ENCODE assay signal across 24 cellular contexts in genomic region chrX:47645530-47645929, GRCh38. TPM values are rescaled to one million over a fixed set of nuclear protein-coding genes. Genes with fewer than 3 reads are reported as not detected.
DNase-seq lines count a peak whose midpoint lies in the region; ATAC-seq and TF ChIP-seq lines count a peak whose summit lies in the region.
"Had no signal": no experiment of that assay in that cellular context is flagged by ENCODE, and none has a peak within 500 bp of the region (broad histone marks: within the 10 kb centered on the region; RNA-seq: fewer than 3 reads in every experiment).

No MANE protein-coding gene starts in this region.

- H2AK9ac ChIP-seq in IMR-90 (replicated peaks; ENCODE audit: low read depth, low read length, poor library complexity) = no peak overlapping the region

- H3K4me3 ChIP-seq in IMR-90 (ENCODE audit: insufficient read depth, low read depth, low read length) (no peak overlapping the region), adrenal gland (no peak overlapping the region)
- H3K4me3 ChIP-seq: BLaER1, hepatocyte, prostate gland had no signal

- TF ChIP-seq CTCF in IMR-90 (conservative IDR thresholded peaks at IDR 0.05; ENCODE audit: low read depth, low read length) = no peak
- TF ChIP-seq CTCF in adrenal gland (IDR thresholded peaks at IDR 0.05) = no peak
- TF ChIP-seq CTCF in progenitor cell of endocrine pancreas (IDR thresholded peaks at IDR 0.05; ENCODE audit: unreplicated experiment) = no peak

- no peak overlapping the region for H2BK15ac ChIP-seq in IMR-90 (ENCODE audit: low read depth, low read length)

- TF ChIP-seq POLR2A in IMR-90 (IDR thresholded peaks at IDR 0.05; ENCODE audit: low read depth, low read length) (no peak), adrenal gland (IDR thresholded peaks at IDR 0.05) (no peak)

- no peak overlapping the region for H2BK5ac ChIP-seq in IMR-90 (ENCODE audit: low read depth, low read length, poor library complexity, severe bottlenecking)

- peaks cover 3 to 42% of the 10 kb centered on the region in 2 experiments; a peak in 3 of 4 replicates for H3K79me1 ChIP-seq in IMR-90 (ENCODE audit: low read depth in 1 of 2, low read length in 2 of 2)

- H4K5ac ChIP-seq in IMR-90 (ENCODE audit: low read depth, low read length) = no peak overlapping the region

- H3K4ac ChIP-seq in IMR-90 (ENCODE audit: low read depth, low read length) = no peak overlapping the region

- H3K9me3 Mint-ChIP-seq in progenitor cell of endocrine pancreas (ENCODE audit: low read depth) = peaks cover 12% of the 10 kb centered on the region
- H3K9me3 Mint-ChIP-seq in effector memory CD8-positive, alpha-beta T cell = no peaks in the 10 kb centered on the region
- H3K9me3 Mint-ChIP-seq: activated CD4-positive, alpha-beta T cell treated with anti-CD3 and anti-CD28 coated beads, Interleukin-2, amount 10 ng/mL, durations not matched to agents 7 days and 5 days; activated naive CD4-positive, alpha-beta T cell treated with anti-CD3 and anti-CD28 coated beads for 36 hours; activated T-cell treated with anti-CD3 and anti-CD28 coated beads, Interleukin-2, amount 50 U/mL, for 72 hours had no signal

- H2AFZ ChIP-seq in IMR-90 (replicated peaks; ENCODE audit: low read length, poor library complexity) = no peak overlapping the region
- H2AFZ ChIP-seq: hepatocyte had no signal

- CTCF ChIA-PET in IMR-90 (lab: Yijun Ruan, JAX) = interaction anchor here (0.7 kb wide), 1 partner anchor 115 kb away, joined by 3 read pairs; no protein-coding TSS in a partner anchor

- H2AK5ac ChIP-seq in IMR-90 (ENCODE audit: low read depth, low read length) = no peak overlapping the region

- DNase-seq in IMR-90 (no peak), adrenal gland (peak in 3 of 7 donors; percentile 31 to 45 (median 39)), islet precursor cell (peak; percentile 61), progenitor cell of endocrine pancreas (ENCODE audit: low spot score, unreplicated experiment) (no peak), LoVo (ENCODE audit: low spot score) (no peak), NCI-H2227 treated with DMSO at 0.1 percent for 48 hours (lab: John Stamatoyannopoulos, UW) (no peak)
- DNase-seq in effector memory CD8-positive, alpha-beta T cell = no peak
- DNase-seq: activated CD4-positive, alpha-beta T cell treated with anti-CD3 and anti-CD28 coated beads, Interleukin-2, amount 10 ng/mL, durations not matched to agents 7 days and 5 days; activated naive CD4-positive, alpha-beta T cell treated with anti-CD3 and anti-CD28 coated beads for 36 hours; activated T-cell treated with anti-CD3 and anti-CD28 coated beads, Interleukin-2, amount 50 U/mL, for 72 hours; amniotic stem cell; left cardiac atrium; NCI-H146; NCI-H446 treated with DMSO at 0.1 percent for 48 hours; NCI-H774; stimulated activated CD4-positive, alpha-beta T cell treated with anti-CD3 and anti-CD28 coated beads, Interleukin-4, amount 100 ng/mL, for 4 hours; T1000 had no signal

- H3K4me1 Mint-ChIP-seq in progenitor cell of endocrine pancreas (ENCODE audit: low read depth) = peaks cover 7% of the 10 kb centered on the region
- peaks cover 30 to 31% of the 10 kb centered on the region in 2 donors for H3K4me1 Mint-ChIP-seq in effector memory CD8-positive, alpha-beta T cell (ENCODE audit: low read depth in 2 of 2)

- H3K4me1 ChIP-seq in IMR-90 (ENCODE audit: control insufficient read depth, insufficient read depth, low read length) (peaks cover 5% of the 10 kb centered on the region), adrenal gland (replicated peaks in 1 of 2) (peaks cover 0 to 16% of the 10 kb centered on the region in 2 donors)
- H3K4me1 ChIP-seq: prostate gland had no signal

- H4K91ac ChIP-seq in IMR-90 (ENCODE audit: insufficient read depth, low read depth, low read length) = no peak overlapping the region

- no peaks in the 10 kb centered on the region for H3K27me3 Mint-ChIP-seq in progenitor cell of endocrine pancreas
- no peaks in the 10 kb centered on the region for H3K27me3 Mint-ChIP-seq in effector memory CD8-positive, alpha-beta T cell
- H3K27me3 Mint-ChIP-seq: activated CD4-positive, alpha-beta T cell treated with anti-CD3 and anti-CD28 coated beads, Interleukin-2, amount 10 ng/mL, durations not matched to agents 7 days and 5 days; brain had no signal

- peak overlapping the region; percentile 80 for H3K27ac Mint-ChIP-seq in progenitor cell of endocrine pancreas
- no peak overlapping the region for H3K27ac Mint-ChIP-seq in effector memory CD8-positive, alpha-beta T cell
- H3K27ac Mint-ChIP-seq: activated T-cell treated with anti-CD3 and anti-CD28 coated beads, Interleukin-2, amount 50 U/mL, for 72 hours had no signal

- no peak overlapping the region for H4K8ac ChIP-seq in IMR-90 (ENCODE audit: low read depth in 2 of 2, low read length in 2 of 2)

- H3K56ac ChIP-seq in IMR-90 (ENCODE audit: extremely low read depth, insufficient read depth, low read length) = no peak overlapping the region

- TF ChIP-seq RAD21 in IMR-90 (IDR thresholded peaks at IDR 0.05; ENCODE audit: low read length) = no peak

- intact Hi-C loops in IMR-90 (cut with micrococcal nuclease) (no loop called here), adrenal gland (cut with DNase I) (loop anchor here in 1 of 2 donors (10.0 kb wide), 1 partner anchor 81 kb away; the partner anchor contains the start of gene ARAF)

- no peaks in the 10 kb centered on the region for H3K9me3 ChIP-seq in IMR-90 (ENCODE audit: control insufficient read depth, insufficient read depth, low read length)
- no peaks in the 10 kb centered on the region for H3K9me3 ChIP-seq in adrenal gland (replicated peaks in 1 of 3)
- H3K9me3 ChIP-seq: neutrophil, prostate gland had no signal

- no peak overlapping the region for H3K9ac ChIP-seq in IMR-90 (ENCODE audit: low read depth, low read length)
- H3K9ac ChIP-seq: BLaER1 had no signal

- H2BK20ac ChIP-seq in IMR-90 (ENCODE audit: low read depth, low read length) = no peak overlapping the region

- no peaks in the 10 kb centered on the region for H3K9me1 ChIP-seq in IMR-90 (ENCODE audit: insufficient read depth, low read length)

- H3K27ac ChIP-seq in IMR-90 (ENCODE audit: insufficient read depth, low read length) (no peak overlapping the region), adrenal gland (peak overlapping the region in 3 of 5 donors; percentile 19 to 79 (median 34))
- H3K27ac ChIP-seq: BLaER1, hepatocyte, neutrophil, prostate gland had no signal

- H3K18ac ChIP-seq in IMR-90 (ENCODE audit: low read depth, low read length) = no peak overlapping the region

- 88% methylated on average over 5 of the region's 10 CpGs; no CpG with 5 or more reads in 1 of the 2 experiments for WGBS in IMR-90 (ENCODE audit: extremely low coverage in 2 of 2, insufficient read length in 1 of 2), 2 experiments
- 41 to 66% (median 62%) methylated on average over 10 of the region's 10 CpGs for WGBS in adrenal gland, 4 donors

- H3K14ac ChIP-seq in IMR-90 (replicated peaks; ENCODE audit: low read depth, low read length) = no peak overlapping the region

- H3K27me3 ChIP-seq in IMR-90 (ENCODE audit: control insufficient read depth, insufficient read depth, low read length) (no peaks in the 10 kb centered on the region), adrenal gland (no peaks in the 10 kb centered on the region)
- H3K27me3 ChIP-seq: hepatocyte, neutrophil had no signal

- no peak overlapping the region for H2BK120ac ChIP-seq in IMR-90 (ENCODE audit: low read depth, low read length)

- peaks cover 10% of the 10 kb centered on the region for H3K36me3 Mint-ChIP-seq in progenitor cell of endocrine pancreas (ENCODE audit: insufficient read depth)
- H3K36me3 Mint-ChIP-seq in effector memory CD8-positive, alpha-beta T cell (ENCODE audit: insufficient read depth) = peaks cover 16% of the 10 kb centered on the region

- ATAC-seq in IMR-90 (ENCODE audit: low read depth) (no peak), GM18907 (IDR thresholded peaks at IDR 0.05; ENCODE audit: unreplicated experiment) (no peak)
- ATAC-seq in effector memory CD8-positive, alpha-beta T cell (replicated peaks) = no peak

- POLR2A ChIA-PET in IMR-90 (lab: Charles Lee; ENCODE audit: unreplicated experiment) = interaction anchor here (0.5 kb wide), 1 partner anchor 21 kb away, joined by 13 read pairs; no protein-coding TSS in a partner anchor

- no peak overlapping the region for H3K23ac ChIP-seq in IMR-90 (ENCODE audit: low read depth, low read length)

- BruUV-seq in IMR-90 (replicated peaks; lab: Mats Ljungman, UMichigan) = no TSS peak

- peaks cover 25% of the 10 kb centered on the region for H4K20me1 ChIP-seq in IMR-90 (ENCODE audit: insufficient read depth, low read length)

- H3K4me3 Mint-ChIP-seq in progenitor cell of endocrine pancreas (ENCODE audit: low read depth) = no peak overlapping the region
- no peak overlapping the region for H3K4me3 Mint-ChIP-seq in effector memory CD8-positive, alpha-beta T cell
- H3K4me3 Mint-ChIP-seq: activated CD4-positive, alpha-beta T cell treated with anti-CD3 and anti-CD28 coated beads, Interleukin-2, amount 10 ng/mL, durations not matched to agents 7 days and 5 days; activated naive CD4-positive, alpha-beta T cell treated with anti-CD3 and anti-CD28 coated beads for 36 hours; activated T-cell treated with anti-CD3 and anti-CD28 coated beads, Interleukin-2, amount 50 U/mL, for 72 hours had no signal

- H3K36me3 ChIP-seq in IMR-90 (ENCODE audit: control insufficient read depth, insufficient read depth, low read length) (peaks cover 9% of the 10 kb centered on the region), adrenal gland (replicated peaks in 1 of 2) (peaks cover 0 to 4% of the 10 kb centered on the region in 2 donors)
- H3K36me3 ChIP-seq: neutrophil, prostate gland had no signal

- in situ Hi-C loops in IMR-90 (cut with MboI; ENCODE audit: low sequenced_read_pairs) = loop anchor here (5.0 to 25.0 kb wide), 2 partner anchors 83 to 433 kb away; partner anchors contain the start of genes ARAF and CDK16

- dilution Hi-C loops in IMR-90 (cut with HindIII; ENCODE audit: low sequenced_read_pairs, unreplicated experiment) = no loop called here

- no peak overlapping the region for H3K4me2 ChIP-seq in IMR-90 (ENCODE audit: low read depth, low read length)
- H3K4me2 ChIP-seq: BLaER1, hepatocyte had no signal

RNA-seq across cellular contexts. Expression of gene ELK1, which starts 4.8 kb away (rescaled TPM):
- total RNA-seq in IMR-90 (2012; rRNA removed) (10.0 and 14.2 TPM in 2 replicates), adrenal gland (10 to 100 TPM; 39.3 to 78.8 (median 57.2) TPM), progenitor cell of endocrine pancreas (24.7 and 25.5 TPM in 2 replicates)
- polyA plus RNA-seq in IMR-90 (2012; rRNA removed) (24.3 and 27.2 TPM in 2 replicates), adrenal gland (10 to 100 TPM; 21.6 to 38.4 (median 21.8) TPM)
- polyA plus RNA-seq in IMR-90 (2012; cell fraction: cytosol; rRNA removed) = 18.5 and 31.6 TPM in 2 replicates
- polyA plus RNA-seq in IMR-90 (2012; cell fraction: nucleus; rRNA removed; ENCODE audit: low replicate concordance) = 20.5 and 21.8 TPM in 2 replicates

RNA-seq across cellular contexts. Expression of gene UXT, which starts 13.4 kb away (rescaled TPM):
- total RNA-seq in IMR-90 (2012; rRNA removed) = 128 and 164 TPM in 2 replicates
- polyA plus RNA-seq in IMR-90 (2012; rRNA removed) = 106 and 116 TPM in 2 replicates
- 161 and 187 TPM in 2 replicates for polyA plus RNA-seq in IMR-90 (2012; cell fraction: cytosol; rRNA removed)
- 52.8 and 73.7 TPM in 2 replicates for polyA plus RNA-seq in IMR-90 (2012; cell fraction: nucleus; rRNA removed; ENCODE audit: low replicate concordance)
- total RNA-seq in adrenal gland = 100 to 1,000 TPM; 120 to 174 (median 148) TPM
- 100 to 1,000 TPM; 135 to 163 (median 152) TPM for polyA plus RNA-seq in adrenal gland
- total RNA-seq in progenitor cell of endocrine pancreas = 92.0 and 98.5 TPM in 2 replicates

RNA-seq across cellular contexts. Expression of gene CFP, which starts 15.8 kb away (rescaled TPM):
- under 0.01 TPM in 2 replicates for total RNA-seq in IMR-90 (2012; rRNA removed)
- polyA plus RNA-seq in IMR-90 (2012; rRNA removed) = 0.14 and 0.16 TPM in 2 replicates
- 0.08 TPM in 1 of 2 replicates, not detected in the other for polyA plus RNA-seq in IMR-90 (2012; cell fraction: cytosol; rRNA removed)
- polyA plus RNA-seq in IMR-90 (2012; cell fraction: nucleus; rRNA removed; ENCODE audit: low replicate concordance) = 1.4 and 1.8 TPM in 2 replicates
- total RNA-seq in adrenal gland = 10 to 100 TPM in 3 of 8 donors, 1 to 10 TPM in 4, under 1 TPM in 1; 0.91 to 14.5 (median 8.2) TPM
- 10 to 100 TPM in 2 of 3 donors, 1 to 10 TPM in 1; 1.2 to 12.0 (median 10.5) TPM for polyA plus RNA-seq in adrenal gland
- total RNA-seq in progenitor cell of endocrine pancreas = 0.69 and 0.93 TPM in 2 replicates

RNA-seq across cellular contexts. Expression of gene SYN1, which starts 25.9 kb away (rescaled TPM):
- under 0.01 TPM in 2 replicates for total RNA-seq in IMR-90 (2012; rRNA removed)
- polyA plus RNA-seq in IMR-90 (2012; rRNA removed) = 0.56 and 0.63 TPM in 2 replicates
- 0.39 and 0.44 TPM in 2 replicates for polyA plus RNA-seq in IMR-90 (2012; cell fraction: cytosol; rRNA removed)
- polyA plus RNA-seq in IMR-90 (2012; cell fraction: nucleus; rRNA removed; ENCODE audit: low replicate concordance) = 0.33 and 0.71 TPM in 2 replicates
- 1 to 10 TPM in 6 of 8 donors, under 1 TPM in 1, not detected in 1; 0.12 to 8.2 (median 3.4) TPM for total RNA-seq in adrenal gland
- polyA plus RNA-seq in adrenal gland = 10 to 100 TPM in 1 of 3 donors, 1 to 10 TPM in 2; 3.8 to 16.5 (median 6.2) TPM
- total RNA-seq in progenitor cell of endocrine pancreas = 5.3 and 6.7 TPM in 2 replicates
- total RNA-seq: endothelial cell of umbilical vein had no signal
- polyA plus RNA-seq: endothelial cell of umbilical vein had no signal
